ENCODE assay signal across 8 cellular contexts in genomic region chr2:126244937-126245336, GRCh38.
A peak's percentile ranks its signal among the peaks of the same experiment; 100 is the strongest.
DNase-seq lines count a peak whose midpoint lies in the region; ATAC-seq lines count a peak whose summit lies in the region.

No MANE protein-coding gene starts in this region.

- ATAC-seq in HG03565 (IDR thresholded peaks at IDR 0.05; ENCODE audit: unreplicated experiment) (peak; percentile 56), left cardiac atrium (no peak)

- intact Hi-C loops in left cardiac atrium (cut with DNase I) = no loop called here

- peak; percentile 59 for DNase-seq in activated CD8-positive, alpha-beta memory T cell treated with anti-CD3 and anti-CD28 coated beads for 24 hours
- DNase-seq in activated CD8-positive, alpha-beta memory T cell treated with anti-CD3 and anti-CD28 coated beads, Interleukin-2, amount 50 U/mL, for 4 hours = no peak
- DNase-seq in UCSD-AML1 (lab: John Stamatoyannopoulos, UW; ENCODE audit: unreplicated experiment) (peak; percentile 46), left cardiac atrium (peak; percentile 44), GM19238 (ENCODE audit: insufficient read length, low spot score) (no peak)
- DNase-seq in stimulated activated CD8-positive, alpha-beta memory T cell treated with anti-CD3 and anti-CD28 coated beads, Interleukin-7, amount 100 ng/mL, for 24 hours (ENCODE audit: low read depth) = peak; percentile 17
- no peak for DNase-seq in central memory CD4-positive, alpha-beta T cell

Comparison
In these comparisons a context has a peak if more than half of its experiments do, and no peak if none do; other contexts are left out.
1. DNase-seq: peak in activated CD8-positive, alpha-beta memory T cell treated with anti-CD3 and anti-CD28 coated beads for 24 hours (single experiment), UCSD-AML1 (single experiment), left cardiac atrium (single experiment) and stimulated activated CD8-positive, alpha-beta memory T cell treated with anti-CD3 and anti-CD28 coated beads, Interleukin-7, amount 100 ng/mL, for 24 hours (single experiment); none in activated CD8-positive, alpha-beta memory T cell treated with anti-CD3 and anti-CD28 coated beads, Interleukin-2, amount 50 U/mL, for 4 hours (single experiment), GM19238 (single experiment) and central memory CD4-positive, alpha-beta T cell (single experiment).